In genomic region chr6:14542670-14543366, GRCh38 we compare ENCODE assay signal across 9 cellular contexts.
DNase-seq lines count a peak whose midpoint lies in the region; ATAC-seq and TF ChIP-seq lines count a peak whose summit lies in the region.
"Had no signal": no experiment of that assay in that cellular context is flagged by ENCODE, and none has a peak within 500 bp of the region (broad histone marks: within the 10 kb centered on the region; RNA-seq: fewer than 3 reads in every experiment).

No MANE protein-coding gene starts in this region.

- H3K27ac ChIP-seq in mesenchymal stem cell (ENCODE audit: low read length, poor library complexity, severe bottlenecking) (no peak overlapping the region), esophagus muscularis mucosa (replicated peaks in 1 of 4) (no peak overlapping the region), GM23338 (ENCODE audit: low read depth) (no peak overlapping the region)
- H3K27ac ChIP-seq: right lobe of liver had no signal

- H2AFZ ChIP-seq in mesenchymal stem cell (ENCODE audit: low read depth, low read length) (no peak overlapping the region), GM23338 (no peak overlapping the region)

- TF ChIP-seq EP300 in esophagus muscularis mucosa (IDR thresholded peaks at IDR 0.05): no peak

- H3K79me1 ChIP-seq in mesenchymal stem cell (replicated peaks; ENCODE audit: low read length, poor library complexity, severe bottlenecking): no peaks in the 10 kb centered on the region

- no peaks in the 10 kb centered on the region for H3K36me3 Mint-ChIP-seq in GM23338 (ENCODE audit: low read depth)

- peaks cover 2% of the 10 kb centered on the region; the same call in 1 of the 3 replicates for H3K9me3 Mint-ChIP-seq in GM23338

- no peak overlapping the region for H3K4me3 ChIP-seq in mesenchymal stem cell (ENCODE audit: insufficient read depth in 1 of 2, low read depth in 1 of 2, low read length in 2 of 2)
- H3K4me3 ChIP-seq in esophagus muscularis mucosa: no peak overlapping the region
- H3K4me3 ChIP-seq in GM23338: no peak overlapping the region
- H3K4me3 ChIP-seq: right lobe of liver had no signal

- H3K27me3 ChIP-seq in mesenchymal stem cell (ENCODE audit: control insufficient read depth in 1 of 2, insufficient read depth in 1 of 2, low read length in 2 of 2): peaks cover 0 to 4% of the 10 kb centered on the region in 2 experiments
- no peaks in the 10 kb centered on the region for H3K27me3 ChIP-seq in esophagus muscularis mucosa
- no peaks in the 10 kb centered on the region for H3K27me3 ChIP-seq in GM23338 (ENCODE audit: insufficient read depth)
- H3K27me3 ChIP-seq: right lobe of liver had no signal

- H3K23ac ChIP-seq in mesenchymal stem cell (ENCODE audit: low read length in 2 of 2): no peak overlapping the region

- peaks cover 29% of the 10 kb centered on the region for H3K4me1 Mint-ChIP-seq in GM23338

- H3F3A ChIP-seq in GM23338 (replicated peaks; ENCODE audit: low read depth): no peaks in the 10 kb centered on the region

- H2BK120ac ChIP-seq in mesenchymal stem cell (ENCODE audit: low read depth, low read length): no peak overlapping the region

- H3K4me1 ChIP-seq in mesenchymal stem cell (ENCODE audit: control insufficient read depth, insufficient read depth, low read depth, low read length) (peaks cover 3% of the 10 kb centered on the region), esophagus muscularis mucosa (peaks cover 4 to 10% (median 8%) of the 10 kb centered on the region in 4 donors), GM23338 (ENCODE audit: insufficient read depth) (peaks cover 12% of the 10 kb centered on the region)

- 73% methylated on average over 10 of the region's 10 CpGs for WGBS in mesenchymal stem cell
- 76% methylated on average over 8 of the region's 10 CpGs for whole genome bisulfite sequencing in esophagus muscularis mucosa

- H3K9me2 ChIP-seq in GM23338 (ENCODE audit: insufficient read depth): peaks cover 16% of the 10 kb centered on the region

- no peak overlapping the region for H2BK15ac ChIP-seq in mesenchymal stem cell (ENCODE audit: low read depth, poor library complexity, severe bottlenecking)

- H3K9ac ChIP-seq in mesenchymal stem cell (ENCODE audit: low read length): no peak overlapping the region

- H3K27me3 Mint-ChIP-seq in GM23338 (ENCODE audit: insufficient read depth, low read depth, poor library complexity): peaks cover 5% of the 10 kb centered on the region

- DNase-seq in NCI-H187 (lab: John Stamatoyannopoulos, UW) (peak; percentile 40 to 50), NCI-H187 treated with DMSO at 0.1 percent for 48 hours (lab: John Stamatoyannopoulos, UW) (no peak), HK-2 (ENCODE audit: unreplicated experiment) (peak; percentile 39), mesenchymal stem cell (peak; percentile 62), esophagus muscularis mucosa (ENCODE audit: extremely low spot score) (no peak), GM23338 (ENCODE audit: low spot score) (no peak)
- peak; percentile 18 for DNase-seq in activated T-cell treated with anti-CD3 and anti-CD28 coated beads, Interleukin-2, amount 50 U/mL, for 1 hour
- DNase-seq: right lobe of liver had no signal

- H3K14ac ChIP-seq in mesenchymal stem cell (ENCODE audit: low read length in 2 of 2): no peak overlapping the region

- no peak overlapping the region for H3K4me2 ChIP-seq in mesenchymal stem cell (ENCODE audit: low read length, poor library complexity, severe bottlenecking)
- no peak overlapping the region for H3K4me2 ChIP-seq in GM23338

- H3K27ac Mint-ChIP-seq in GM23338: no peak overlapping the region

- no peak overlapping the region for H4K91ac ChIP-seq in mesenchymal stem cell (ENCODE audit: low read length)

- TF ChIP-seq POLR2A in esophagus muscularis mucosa (IDR thresholded peaks at IDR 0.05; ENCODE audit: low read depth): no peak

- H4K20me1 ChIP-seq in GM23338 (replicated peaks; ENCODE audit: insufficient read depth): no peaks in the 10 kb centered on the region

- no peak overlapping the region for H2AK5ac ChIP-seq in mesenchymal stem cell (ENCODE audit: low read length, severe bottlenecking)

- no peak overlapping the region for H2BK5ac ChIP-seq in mesenchymal stem cell (ENCODE audit: low read depth, low read length, poor library complexity, severe bottlenecking)

- no peak for ATAC-seq in GM23338
- ATAC-seq in GM21528 (IDR thresholded peaks at IDR 0.05; ENCODE audit: low FRiP score, unreplicated experiment): no peak

- no peak overlapping the region for H3K4me3 Mint-ChIP-seq in GM23338

- no peak overlapping the region for H4K8ac ChIP-seq in mesenchymal stem cell (ENCODE audit: low read length)

- TF ChIP-seq CTCF in esophagus muscularis mucosa (IDR thresholded peaks at IDR 0.05) (no peak), GM23338 (conservative IDR thresholded peaks at IDR 0.05; ENCODE audit: low read depth in 2 of 2) (no peak)

- H3K4ac ChIP-seq in mesenchymal stem cell (ENCODE audit: low read depth in 1 of 2, low read length in 2 of 2): no peak overlapping the region

- no peak overlapping the region for H3K18ac ChIP-seq in mesenchymal stem cell (ENCODE audit: low read depth in 1 of 2, low read length in 2 of 2)

- H2BK12ac ChIP-seq in mesenchymal stem cell (ENCODE audit: low read length in 2 of 2): no peak overlapping the region

- H3K36me3 ChIP-seq in mesenchymal stem cell (ENCODE audit: control insufficient read depth in 1 of 2, insufficient read depth in 2 of 2, low read depth in 1 of 2, low read length in 2 of 2) (no peaks in the 10 kb centered on the region), esophagus muscularis mucosa (no peaks in the 10 kb centered on the region), GM23338 (ENCODE audit: insufficient read depth) (no peaks in the 10 kb centered on the region; the same call in 1 of the 2 replicates)
- H3K36me3 ChIP-seq: right lobe of liver had no signal

- intact Hi-C loops in esophagus muscularis mucosa (cut with DNase I): no loop called here

- no peaks in the 10 kb centered on the region for H3K79me2 ChIP-seq in GM23338 (replicated peaks; ENCODE audit: insufficient read depth)

- H3K9me3 ChIP-seq in mesenchymal stem cell (ENCODE audit: control insufficient read depth, low read length) (no peaks in the 10 kb centered on the region), esophagus muscularis mucosa (peaks cover 0 to 8% (median 0%) of the 10 kb centered on the region in 4 donors)
- H3K9me3 ChIP-seq: right lobe of liver had no signal

TF ChIP-seq in GM23338, 12 proteins besides CTCF, POLR2A, EP300 and RAD21 (continues in another document):
- no peak for TF ChIP-seq EZH2 (IDR thresholded peaks at IDR 0.05; ENCODE audit: low read depth, unreplicated experiment)
- TF ChIP-seq CREB1 (CRISPR knock-in tag; IDR thresholded peaks at IDR 0.05; ENCODE audit: low read depth): no peak
- TF ChIP-seq STAT1 (IDR thresholded peaks at IDR 0.05; ENCODE audit: unreplicated experiment): no peak
- TF ChIP-seq, protein P1, sequence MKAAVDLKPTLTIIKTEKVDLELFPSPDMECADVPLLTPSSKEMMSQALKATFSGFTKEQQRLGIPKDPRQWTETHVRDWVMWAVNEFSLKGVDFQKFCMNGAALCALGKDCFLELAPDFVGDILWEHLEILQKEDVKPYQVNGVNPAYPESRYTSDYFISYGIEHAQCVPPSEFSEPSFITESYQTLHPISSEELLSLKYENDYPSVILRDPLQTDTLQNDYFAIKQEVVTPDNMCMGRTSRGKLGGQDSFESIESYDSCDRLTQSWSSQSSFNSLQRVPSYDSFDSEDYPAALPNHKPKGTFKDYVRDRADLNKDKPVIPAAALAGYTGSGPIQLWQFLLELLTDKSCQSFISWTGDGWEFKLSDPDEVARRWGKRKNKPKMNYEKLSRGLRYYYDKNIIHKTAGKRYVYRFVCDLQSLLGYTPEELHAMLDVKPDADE (IDR thresholded peaks at IDR 0.05): no peak
- TF ChIP-seq POLR2AphosphoS5 (IDR thresholded peaks at IDR 0.05; ENCODE audit: low read depth): no peak
- no peak for TF ChIP-seq NANOG (IDR thresholded peaks at IDR 0.05; ENCODE audit: borderline replicate concordance)
- TF ChIP-seq ZNF114 (CRISPR knock-in tag; IDR thresholded peaks at IDR 0.05): no peak

Comparison
In these comparisons a context has a peak if more than half of its experiments do, and no peak if none do; other contexts are left out.
1. DNase-seq: peak in NCI-H187 (2 of 2), HK-2 (single experiment), activated T-cell treated with anti-CD3 and anti-CD28 coated beads, Interleukin-2, amount 50 U/mL, for 1 hour (single experiment) and mesenchymal stem cell (single experiment); none in NCI-H187 treated with DMSO at 0.1 percent for 48 hours (single experiment), esophagus muscularis mucosa (single experiment) and GM23338 (single experiment).